41 cellular contexts compared by ENCODE assay signal in the genomic region with DNA sequence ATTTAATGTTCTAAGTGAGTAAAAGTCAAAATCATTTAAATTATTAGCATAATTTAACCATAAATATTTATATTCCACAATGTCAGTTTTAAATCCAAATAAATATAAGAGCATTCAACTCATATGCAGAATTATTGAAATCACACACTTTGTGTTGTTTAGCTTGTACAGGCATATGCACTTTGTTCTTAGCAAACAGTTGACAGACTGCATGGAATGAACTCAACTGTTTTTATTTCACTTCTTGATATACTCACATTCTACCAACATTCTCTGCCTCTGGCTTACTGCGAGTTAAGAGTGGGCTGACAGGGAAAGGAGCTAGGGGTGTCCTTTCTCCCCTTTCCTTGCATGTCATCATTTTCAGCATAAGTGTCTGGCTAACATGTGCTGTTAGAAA. TPM values are rescaled to one million over a fixed set of nuclear protein-coding genes. Genes with fewer than 3 reads are reported as not detected.
"Had no signal": no experiment of that assay in that cellular context is flagged by ENCODE, and none has a peak within 500 bp of the region (broad histone marks: within the 10 kb centered on the region; RNA-seq: fewer than 3 reads in every experiment).

No MANE protein-coding gene starts in this region.

- H3K4me1 ChIP-seq: adrenal gland, ascending aorta, body of pancreas, breast epithelium had no signal

- DNase-seq: activated effector memory CD4-positive, alpha-beta T cell treated with anti-CD3 and anti-CD28 coated beads, Interleukin-2, amount 50 U/mL, for 16 hours; activated effector memory CD4-positive, alpha-beta T cell treated with Interleukin-2 at 50 U/mL for 16 hours; activated gamma-delta T cell; activated gamma-delta T cell treated with Interleukin-2 at 50 U/mL for 16 hours; activated naive CD4-positive, alpha-beta T cell; activated naive CD4-positive, alpha-beta T cell treated with anti-CD3 and anti-CD28 coated beads for 36 hours; activated naive CD4-positive, alpha-beta T cell treated with anti-CD3 and anti-CD28 coated beads, Interleukin-2, amount 10 ng/mL, durations not matched to agents 7 days and 5 days; activated naive CD4-positive, alpha-beta T cell treated with anti-CD3 and anti-CD28 coated beads, Interleukin-2, amount 50 U/mL, for 16 hours; activated naive CD4-positive, alpha-beta T cell treated with Interleukin-2 at 50 U/mL for 16 hours; activated naive CD8-positive, alpha-beta T cell treated with anti-CD3 and anti-CD28 coated beads for 36 hours; activated naive CD8-positive, alpha-beta T cell treated with anti-CD3 and anti-CD28 coated beads, Interleukin-2, amount 10 ng/mL, durations not matched to agents 7 days and 5 days; activated naive CD8-positive, alpha-beta T cell treated with anti-CD3 and anti-CD28 coated beads, Interleukin-2, amount 50 U/mL, for 24 hours; activated T-cell treated with anti-CD3 and anti-CD28 coated beads for 4 hours; activated T-cell treated with anti-CD3 and anti-CD28 coated beads, Interleukin-2, amount 50 U/mL, for 1 hour; activated T-cell treated with anti-CD3 and anti-CD28 coated beads, Interleukin-2, amount 50 U/mL, for 24 hours; activated T-cell treated with anti-CD3 and anti-CD28 coated beads, Interleukin-2, amount 50 U/mL, for 4 hours; activated T-cell treated with anti-CD3 and anti-CD28 coated beads, Interleukin-2, amount 50 U/mL, for 48 hours; activated T-cell treated with anti-CD3 and anti-CD28 coated beads, Interleukin-2, amount 50 U/mL, for 72 hours; adrenal gland; amniotic stem cell; amygdala; anterior cingulate cortex; aorta; body of pancreas; brain microvascular endothelial cell; caudate nucleus; central memory CD4-positive, alpha-beta T cell; cerebellar nuclear complex had no signal

- ATAC-seq: activated naive CD4-positive, alpha-beta T cell treated with anti-CD3 and anti-CD28 coated beads, Interleukin-2, amount 50 U/mL, for 72 hours; activated naive CD8-positive, alpha-beta T cell treated with anti-CD3 and anti-CD28 coated beads, Interleukin-2, amount 50 U/mL, for 24 hours; activated T-cell treated with anti-CD3 and anti-CD28 coated beads, Interleukin-2, amount 50 U/mL, for 4 hours; activated T-cell treated with anti-CD3 and anti-CD28 coated beads, Interleukin-2, amount 50 U/mL, for 72 hours; activated T-helper 17 cell treated with anti-CD3 and anti-CD28 coated beads, Interleukin-2, amount 50 U/mL, for 72 hours; body of pancreas had no signal

- H3K27ac Mint-ChIP-seq: activated naive CD4-positive, alpha-beta T cell treated with anti-CD3 and anti-CD28 coated beads for 36 hours; activated naive CD4-positive, alpha-beta T cell treated with anti-CD3 and anti-CD28 coated beads, Interleukin-2, amount 10 ng/mL, durations not matched to agents 7 days and 5 days; activated naive CD4-positive, alpha-beta T cell treated with anti-CD3 and anti-CD28 coated beads, Interleukin-2, amount 50 U/mL, for 24 hours; activated naive CD4-positive, alpha-beta T cell treated with anti-CD3 and anti-CD28 coated beads, Interleukin-2, amount 50 U/mL, for 72 hours; activated naive CD8-positive, alpha-beta T cell; activated naive CD8-positive, alpha-beta T cell treated with anti-CD3 and anti-CD28 coated beads for 36 hours; activated naive CD8-positive, alpha-beta T cell treated with anti-CD3 and anti-CD28 coated beads, Interleukin-2, amount 10 ng/mL, durations not matched to agents 7 days and 5 days; activated naive CD8-positive, alpha-beta T cell treated with anti-CD3 and anti-CD28 coated beads, Interleukin-2, amount 50 U/mL, for 24 hours; activated T-cell treated with anti-CD3 and anti-CD28 coated beads, Interleukin-2, amount 50 U/mL, for 24 hours; activated T-cell treated with anti-CD3 and anti-CD28 coated beads, Interleukin-2, amount 50 U/mL, for 72 hours; activated T-helper 1 cell treated with anti-CD3 and anti-CD28 coated beads, Interleukin-12 subunit alpha, Interleukin-12 subunit beta, Interleukin-2, Interleukin-4 antibody, amounts not matched to agents 30 ng/mL and 10 ng/mL and 1 ng/mL, durations not matched to agents 14 hours and 24 hours and 36 hours; activated T-helper 17 cell treated with anti-CD3 and anti-CD28 coated beads, Interleukin-2, amount 50 U/mL, for 72 hours; activated T-helper 2 cell treated with anti-CD3 and anti-CD28 coated beads, Interferon-gamma antibody, Interleukin-2, Interleukin-4, amounts not matched to agents 10 μg/mL and 5 μg/mL and 100 μg/mL, durations not matched to agents 14 hours and 24 hours and 36 hours had no signal

- H3K4me3 Mint-ChIP-seq: activated naive CD4-positive, alpha-beta T cell treated with anti-CD3 and anti-CD28 coated beads for 36 hours; activated naive CD4-positive, alpha-beta T cell treated with anti-CD3 and anti-CD28 coated beads, Interleukin-2, amount 10 ng/mL, durations not matched to agents 7 days and 5 days; activated naive CD4-positive, alpha-beta T cell treated with anti-CD3 and anti-CD28 coated beads, Interleukin-2, amount 50 U/mL, for 24 hours; activated naive CD8-positive, alpha-beta T cell; activated naive CD8-positive, alpha-beta T cell treated with anti-CD3 and anti-CD28 coated beads for 36 hours; activated naive CD8-positive, alpha-beta T cell treated with anti-CD3 and anti-CD28 coated beads, Interleukin-2, amount 10 ng/mL, durations not matched to agents 7 days and 5 days; activated naive CD8-positive, alpha-beta T cell treated with anti-CD3 and anti-CD28 coated beads, Interleukin-2, amount 50 U/mL, for 24 hours; activated T-cell treated with anti-CD3 and anti-CD28 coated beads, Interleukin-2, amount 50 U/mL, for 24 hours; activated T-cell treated with anti-CD3 and anti-CD28 coated beads, Interleukin-2, amount 50 U/mL, for 4 hours; activated T-cell treated with anti-CD3 and anti-CD28 coated beads, Interleukin-2, amount 50 U/mL, for 72 hours; activated T-helper 1 cell treated with anti-CD3 and anti-CD28 coated beads, Interleukin-12 subunit alpha, Interleukin-12 subunit beta, Interleukin-2, Interleukin-4 antibody, amounts not matched to agents 30 ng/mL and 10 ng/mL and 1 ng/mL, durations not matched to agents 14 hours and 24 hours and 36 hours; activated T-helper 17 cell treated with anti-CD3 and anti-CD28 coated beads, Interleukin-2, amount 50 U/mL, for 72 hours; brain; central memory CD8-positive, alpha-beta T cell had no signal

- H3K4me3 ChIP-seq: adrenal gland, ascending aorta, body of pancreas, breast epithelium, cardiac muscle cell had no signal

- FAIRE-seq: astrocyte, bronchial epithelial cell had no signal

- H3K36me3 Mint-ChIP-seq: activated naive CD4-positive, alpha-beta T cell treated with anti-CD3 and anti-CD28 coated beads, Interleukin-2, amount 10 ng/mL, durations not matched to agents 7 days and 5 days; activated naive CD4-positive, alpha-beta T cell treated with anti-CD3 and anti-CD28 coated beads, Interleukin-2, amount 50 U/mL, for 24 hours; activated naive CD4-positive, alpha-beta T cell treated with anti-CD3 and anti-CD28 coated beads, Interleukin-2, amount 50 U/mL, for 72 hours; activated naive CD8-positive, alpha-beta T cell; activated naive CD8-positive, alpha-beta T cell treated with anti-CD3 and anti-CD28 coated beads for 36 hours; activated naive CD8-positive, alpha-beta T cell treated with anti-CD3 and anti-CD28 coated beads, Interleukin-2, amount 10 ng/mL, durations not matched to agents 7 days and 5 days; brain had no signal

- H3K4me1 Mint-ChIP-seq: activated naive CD4-positive, alpha-beta T cell treated with anti-CD3 and anti-CD28 coated beads, Interleukin-2, amount 10 ng/mL, durations not matched to agents 7 days and 5 days; activated naive CD4-positive, alpha-beta T cell treated with anti-CD3 and anti-CD28 coated beads, Interleukin-2, amount 50 U/mL, for 24 hours; activated naive CD8-positive, alpha-beta T cell treated with anti-CD3 and anti-CD28 coated beads for 36 hours; activated naive CD8-positive, alpha-beta T cell treated with anti-CD3 and anti-CD28 coated beads, Interleukin-2, amount 10 ng/mL, durations not matched to agents 7 days and 5 days; activated naive CD8-positive, alpha-beta T cell treated with anti-CD3 and anti-CD28 coated beads, Interleukin-2, amount 50 U/mL, for 24 hours; activated T-helper 17 cell treated with anti-CD3 and anti-CD28 coated beads, Interleukin-2, amount 50 U/mL, for 72 hours; central memory CD8-positive, alpha-beta T cell had no signal

- H3K27me3 ChIP-seq: ascending aorta, body of pancreas, brain microvascular endothelial cell, breast epithelium had no signal

- H3K36me3 ChIP-seq: adrenal gland, ascending aorta, brain microvascular endothelial cell, breast epithelium, cardiac muscle cell had no signal

- H3K27me3 Mint-ChIP-seq: activated naive CD4-positive, alpha-beta T cell treated with anti-CD3 and anti-CD28 coated beads, Interleukin-2, amount 10 ng/mL, durations not matched to agents 7 days and 5 days; central memory CD8-positive, alpha-beta T cell had no signal

- H3K9me3 ChIP-seq: adrenal gland, ascending aorta, body of pancreas, breast epithelium had no signal

- H3K27ac ChIP-seq: adrenal gland, ascending aorta, body of pancreas, brain microvascular endothelial cell, breast epithelium, cardiac muscle cell had no signal

- H3K9me3 Mint-ChIP-seq: activated naive CD4-positive, alpha-beta T cell treated with anti-CD3 and anti-CD28 coated beads for 36 hours; activated naive CD4-positive, alpha-beta T cell treated with anti-CD3 and anti-CD28 coated beads, Interleukin-2, amount 10 ng/mL, durations not matched to agents 7 days and 5 days; activated naive CD4-positive, alpha-beta T cell treated with anti-CD3 and anti-CD28 coated beads, Interleukin-2, amount 50 U/mL, for 24 hours; activated naive CD4-positive, alpha-beta T cell treated with anti-CD3 and anti-CD28 coated beads, Interleukin-2, amount 50 U/mL, for 72 hours; activated naive CD8-positive, alpha-beta T cell treated with anti-CD3 and anti-CD28 coated beads for 36 hours; activated naive CD8-positive, alpha-beta T cell treated with anti-CD3 and anti-CD28 coated beads, Interleukin-2, amount 10 ng/mL, durations not matched to agents 7 days and 5 days; activated naive CD8-positive, alpha-beta T cell treated with anti-CD3 and anti-CD28 coated beads, Interleukin-2, amount 50 U/mL, for 24 hours; activated T-cell treated with anti-CD3 and anti-CD28 coated beads, Interleukin-2, amount 50 U/mL, for 24 hours; activated T-cell treated with anti-CD3 and anti-CD28 coated beads, Interleukin-2, amount 50 U/mL, for 4 hours; activated T-cell treated with anti-CD3 and anti-CD28 coated beads, Interleukin-2, amount 50 U/mL, for 72 hours; activated T-helper 1 cell treated with anti-CD3 and anti-CD28 coated beads, Interleukin-12 subunit alpha, Interleukin-12 subunit beta, Interleukin-2, Interleukin-4 antibody, amounts not matched to agents 30 ng/mL and 10 ng/mL and 1 ng/mL, durations not matched to agents 14 hours and 24 hours and 36 hours; activated T-helper 17 cell treated with anti-CD3 and anti-CD28 coated beads, Interleukin-2, amount 50 U/mL, for 72 hours; activated T-helper 2 cell treated with anti-CD3 and anti-CD28 coated beads, Interferon-gamma antibody, Interleukin-2, Interleukin-4, amounts not matched to agents 10 μg/mL and 5 μg/mL and 100 μg/mL, durations not matched to agents 14 hours and 24 hours and 36 hours; central memory CD8-positive, alpha-beta T cell had no signal

RNA-seq across cellular contexts. Expression of a gene that starts 7.6 kb away (rescaled TPM):
- total RNA-seq: activated naive CD4-positive, alpha-beta T cell treated with anti-CD3 and anti-CD28 coated beads for 36 hours; activated naive CD4-positive, alpha-beta T cell treated with anti-CD3 and anti-CD28 coated beads, Interleukin-2, amount 50 U/mL, for 72 hours; activated naive CD8-positive, alpha-beta T cell treated with anti-CD3 and anti-CD28 coated beads for 36 hours; activated naive CD8-positive, alpha-beta T cell treated with anti-CD3 and anti-CD28 coated beads, Interleukin-2, amount 10 ng/mL, durations not matched to agents 7 days and 5 days; activated T-cell treated with anti-CD3 and anti-CD28 coated beads, Interleukin-2, amount 50 U/mL, for 72 hours; activated T-helper 1 cell treated with anti-CD3 and anti-CD28 coated beads, Interleukin-12 subunit alpha, Interleukin-12 subunit beta, Interleukin-2, Interleukin-4 antibody, amounts not matched to agents 30 ng/mL and 10 ng/mL and 1 ng/mL, durations not matched to agents 14 hours and 24 hours and 36 hours; activated T-helper 17 cell treated with anti-CD3 and anti-CD28 coated beads, Interleukin-2, amount 50 U/mL, for 72 hours; activated T-helper 2 cell treated with anti-CD3 and anti-CD28 coated beads, Interferon-gamma antibody, Interleukin-2, Interleukin-4, amounts not matched to agents 10 μg/mL and 5 μg/mL and 100 μg/mL, durations not matched to agents 14 hours and 24 hours and 36 hours had no signal
